19 cellular contexts compared by ENCODE assay signal in genomic region chr19:50890422-50891252, GRCh38. TPM values are rescaled to one million over a fixed set of nuclear protein-coding genes. Genes with fewer than 3 reads are reported as not detected.
A peak's percentile ranks its signal among the peaks of the same experiment; 100 is the strongest.
DNase-seq lines count a peak whose midpoint lies in the region; ATAC-seq, FAIRE-seq and TF ChIP-seq lines count a peak whose summit lies in the region.
"Had no signal": no experiment of that assay in that cellular context is flagged by ENCODE, and none has a peak within 500 bp of the region (broad histone marks: within the 10 kb centered on the region; RNA-seq: fewer than 3 reads in every experiment).

No MANE protein-coding gene starts in this region.

- no peaks in the 10 kb centered on the region for H3K36me3 ChIP-seq in GM06990 (ENCODE audit: control insufficient read depth, insufficient read depth, low read length)
- H3K36me3 ChIP-seq in kidney (ENCODE audit: control insufficient read depth in 1 of 2, insufficient read depth in 2 of 2, low read length in 2 of 2): no peaks in the 10 kb centered on the region
- H3K36me3 ChIP-seq in Karpas-422 (ENCODE audit: insufficient read depth, low read length): no peaks in the 10 kb centered on the region
- H3K36me3 ChIP-seq: adrenal gland, left ventricle myocardium inferior, thyroid gland had no signal

- peaks cover 4% of the 10 kb centered on the region for H3K9me3 Mint-ChIP-seq in stimulated activated memory B cell treated with anti-CD40 and anti-IgM and Interleukin-4, amounts not matched to agents 10 μg/mL and 1 μg/mL and 100 μg/mL, for 72 hours

- H3K9me3 ChIP-seq in kidney (ENCODE audit: control insufficient read depth in 1 of 2, low read length in 2 of 2): peaks cover 0 to 4% of the 10 kb centered on the region in 2 donors
- no peaks in the 10 kb centered on the region for H3K9me3 ChIP-seq in Karpas-422 (ENCODE audit: low read length)
- H3K9me3 ChIP-seq: adrenal gland, left ventricle myocardium inferior, thyroid gland had no signal

- no peak overlapping the region for H3K4me2 ChIP-seq in Karpas-422 (ENCODE audit: low read depth, low read length, poor library complexity, severe bottlenecking)

- H3K4me3 ChIP-seq in GM06990 (replicated peaks; ENCODE audit: low read depth, low read length): no peak overlapping the region
- H3K4me3 ChIP-seq in epithelial cell of esophagus (ENCODE audit: low read length): no peak overlapping the region
- no peak overlapping the region for H3K4me3 ChIP-seq in kidney (ENCODE audit: low read length in 2 of 2)
- H3K4me3 ChIP-seq in Karpas-422 (ENCODE audit: low read length): no peak overlapping the region
- H3K4me3 ChIP-seq: adrenal gland, left ventricle myocardium inferior, thyroid gland had no signal

- H3K4me3 Mint-ChIP-seq in stimulated activated memory B cell treated with anti-CD40 and anti-IgM and Interleukin-4, amounts not matched to agents 10 μg/mL and 1 μg/mL and 100 μg/mL, for 72 hours: no peak overlapping the region
- H3K4me3 Mint-ChIP-seq: activated CD4-positive, alpha-beta T cell treated with anti-CD3 and anti-CD28 coated beads, Interleukin-2, amount 10 ng/mL, durations not matched to agents 7 days and 5 days had no signal

- H4K20me1 ChIP-seq in Karpas-422 (ENCODE audit: insufficient read depth, low read depth, low read length): no peaks in the 10 kb centered on the region

- no peak for TF ChIP-seq CTCF in GM06990 (IDR thresholded peaks at IDR 0.05; ENCODE audit: insufficient read depth, low read length, poor library complexity, severe bottlenecking)
- TF ChIP-seq CTCF in epithelial cell of esophagus (IDR thresholded peaks at IDR 0.05; ENCODE audit: insufficient read depth, low read depth, low read length, missing control alignments): no peak
- no peak for TF ChIP-seq CTCF in kidney (IDR thresholded peaks at IDR 0.05; ENCODE audit: borderline replicate concordance, extremely low read depth, insufficient read depth)

- H3K27me3 Mint-ChIP-seq in stimulated activated memory B cell treated with anti-CD40 and anti-IgM and Interleukin-4, amounts not matched to agents 10 μg/mL and 1 μg/mL and 100 μg/mL, for 72 hours: peaks cover 11% of the 10 kb centered on the region

- peak; percentile 72 for ATAC-seq in stimulated activated memory B cell treated with anti-CD40 and anti-IgM and Interleukin-4, amounts not matched to agents 10 μg/mL and 1 μg/mL and 100 μg/mL, for 72 hours

- H3K4me1 Mint-ChIP-seq in stimulated activated memory B cell treated with anti-CD40 and anti-IgM and Interleukin-4, amounts not matched to agents 10 μg/mL and 1 μg/mL and 100 μg/mL, for 72 hours: peaks cover 53% of the 10 kb centered on the region
- H3K4me1 Mint-ChIP-seq: activated CD4-positive, alpha-beta T cell treated with anti-CD3 and anti-CD28 coated beads, Interleukin-2, amount 10 ng/mL, durations not matched to agents 7 days and 5 days had no signal

- intact Hi-C loops in kidney (cut with DNase I): no loop called here

- no peaks in the 10 kb centered on the region for H3K36me3 Mint-ChIP-seq in stimulated activated memory B cell treated with anti-CD40 and anti-IgM and Interleukin-4, amounts not matched to agents 10 μg/mL and 1 μg/mL and 100 μg/mL, for 72 hours

- H2AFZ ChIP-seq in Karpas-422 (ENCODE audit: low read length): no peak overlapping the region

- H3K9me2 ChIP-seq in Karpas-422 (replicated peaks; ENCODE audit: insufficient read depth, low read length): no peaks in the 10 kb centered on the region

- FAIRE-seq in kidney (lab: Jason Lieb, UNC): no peak

- H3K27ac ChIP-seq in kidney (ENCODE audit: low read depth in 2 of 2, low read length in 2 of 2): no peak overlapping the region
- H3K27ac ChIP-seq in Karpas-422 (ENCODE audit: low read length): no peak overlapping the region
- H3K27ac ChIP-seq: HL-60, left ventricle myocardium inferior, thyroid gland had no signal

- H3K9ac ChIP-seq in kidney (ENCODE audit: low read length in 2 of 2) (no peak overlapping the region), Karpas-422 (ENCODE audit: low read length) (no peak overlapping the region)

- H3K27me3 ChIP-seq in GM06990 (replicated peaks; ENCODE audit: control insufficient read depth, insufficient read depth, low read length): no peaks in the 10 kb centered on the region
- no peaks in the 10 kb centered on the region for H3K27me3 ChIP-seq in Karpas-422 (ENCODE audit: low read length)
- H3K27me3 ChIP-seq: adrenal gland, thyroid gland had no signal

- DNase-seq in GM06990 (ENCODE audit: extremely low read depth, insufficient read length) (peak; percentile 41), M059J (ENCODE audit: low read depth) (peak; percentile 68), epithelial cell of esophagus (ENCODE audit: low read depth) (peak; percentile 31), kidney (no peak), Karpas-422 (no peak)
- no peak for DNase-seq in activated naive CD4-positive, alpha-beta T cell treated with Interleukin-2 at 50 U/mL for 16 hours
- DNase-seq: activated CD4-positive, alpha-beta T cell treated with anti-CD3 and anti-CD28 coated beads, Interleukin-2, amount 10 ng/mL, durations not matched to agents 7 days and 5 days; activated T-cell treated with anti-CD3 and anti-CD28 coated beads, Interleukin-2, amount 50 U/mL, for 1 hour; erythroblast; H7; hippocampal formation; left ventricle myocardium inferior; NCI-H774; Right ventricle myocardium superior; T-helper 2 cell; thyroid gland had no signal

- no peaks in the 10 kb centered on the region for H3K4me1 ChIP-seq in kidney (ENCODE audit: control insufficient read depth in 1 of 2, insufficient read depth in 1 of 2, low read depth in 1 of 2, low read length in 2 of 2)
- no peaks in the 10 kb centered on the region for H3K4me1 ChIP-seq in Karpas-422 (ENCODE audit: low read length)
- H3K4me1 ChIP-seq: adrenal gland, left ventricle myocardium inferior had no signal

- no peaks in the 10 kb centered on the region for H3K79me2 ChIP-seq in Karpas-422 (ENCODE audit: low read length)

- peak overlapping the region; percentile 78 for H3K27ac Mint-ChIP-seq in stimulated activated memory B cell treated with anti-CD40 and anti-IgM and Interleukin-4, amounts not matched to agents 10 μg/mL and 1 μg/mL and 100 μg/mL, for 72 hours
- H3K27ac Mint-ChIP-seq: activated CD4-positive, alpha-beta T cell treated with anti-CD3 and anti-CD28 coated beads, Interleukin-2, amount 10 ng/mL, durations not matched to agents 7 days and 5 days had no signal

RNA-seq across cellular contexts. Expression of gene KLK2, which starts 17.4 kb away (rescaled TPM):
- total RNA-seq in M059J (2014; rRNA removed; shearing (Covaris generic)): not detected in 2 replicates
- not detected for total RNA-seq in kidney
- polyA plus RNA-seq in kidney (ENCODE audit: insufficient read depth, low read depth, low replicate concordance): not detected
- 0.11 and 1.8 TPM in 2 replicates for total RNA-seq in Karpas-422 (2014; rRNA removed; shearing (Covaris generic); ENCODE audit: low replicate concordance)
- total RNA-seq: activated CD4-positive, alpha-beta T cell treated with anti-CD3 and anti-CD28 coated beads, Interleukin-2, amount 10 ng/mL, durations not matched to agents 7 days and 5 days; H7; left ventricle myocardium inferior; Right ventricle myocardium superior had no signal

RNA-seq across cellular contexts. Expression of gene KLK4, which starts 20.6 kb away (rescaled TPM):
- total RNA-seq in M059J (2014; rRNA removed; shearing (Covaris generic)): not detected in 2 replicates
- not detected for total RNA-seq in kidney
- 1.2 TPM for polyA plus RNA-seq in kidney (ENCODE audit: insufficient read depth, low read depth, low replicate concordance)
- total RNA-seq in Karpas-422 (2014; rRNA removed; shearing (Covaris generic); ENCODE audit: low replicate concordance): not detected in 2 replicates
- total RNA-seq: activated CD4-positive, alpha-beta T cell treated with anti-CD3 and anti-CD28 coated beads, Interleukin-2, amount 10 ng/mL, durations not matched to agents 7 days and 5 days; H7; left ventricle myocardium inferior; Right ventricle myocardium superior had no signal

RNA-seq across cellular contexts. Expression of gene KLK3, which starts 35.9 kb away (rescaled TPM):
- total RNA-seq in M059J (2014; rRNA removed; shearing (Covaris generic)): not detected in 2 replicates
- total RNA-seq in kidney: not detected
- polyA plus RNA-seq in kidney (ENCODE audit: insufficient read depth, low read depth, low replicate concordance): 1.6 TPM
- not detected in 2 replicates for total RNA-seq in Karpas-422 (2014; rRNA removed; shearing (Covaris generic); ENCODE audit: low replicate concordance)
- total RNA-seq: activated CD4-positive, alpha-beta T cell treated with anti-CD3 and anti-CD28 coated beads, Interleukin-2, amount 10 ng/mL, durations not matched to agents 7 days and 5 days; H7; left ventricle myocardium inferior; Right ventricle myocardium superior had no signal

RNA-seq across cellular contexts. Expression of gene KLK15, which starts 57.3 kb away (rescaled TPM):
- total RNA-seq in M059J (2014; rRNA removed; shearing (Covaris generic)): not detected in 2 replicates
- total RNA-seq in kidney: not detected
- polyA plus RNA-seq in kidney (ENCODE audit: insufficient read depth, low read depth, low replicate concordance): 2.7 TPM
- total RNA-seq in Karpas-422 (2014; rRNA removed; shearing (Covaris generic); ENCODE audit: low replicate concordance): not detected in 2 replicates
- total RNA-seq: activated CD4-positive, alpha-beta T cell treated with anti-CD3 and anti-CD28 coated beads, Interleukin-2, amount 10 ng/mL, durations not matched to agents 7 days and 5 days; H7; left ventricle myocardium inferior; Right ventricle myocardium superior had no signal

Comparison
In these comparisons a context has a peak if more than half of its experiments do, and no peak if none do; other contexts are left out.
1. DNase-seq: peak in GM06990 (single experiment), M059J (single experiment) and epithelial cell of esophagus (single experiment); none in activated naive CD4-positive, alpha-beta T cell treated with Interleukin-2 at 50 U/mL for 16 hours (single experiment), kidney (single experiment) and Karpas-422 (single experiment).